8 cellular contexts compared by ENCODE assay signal in the genomic region with DNA sequence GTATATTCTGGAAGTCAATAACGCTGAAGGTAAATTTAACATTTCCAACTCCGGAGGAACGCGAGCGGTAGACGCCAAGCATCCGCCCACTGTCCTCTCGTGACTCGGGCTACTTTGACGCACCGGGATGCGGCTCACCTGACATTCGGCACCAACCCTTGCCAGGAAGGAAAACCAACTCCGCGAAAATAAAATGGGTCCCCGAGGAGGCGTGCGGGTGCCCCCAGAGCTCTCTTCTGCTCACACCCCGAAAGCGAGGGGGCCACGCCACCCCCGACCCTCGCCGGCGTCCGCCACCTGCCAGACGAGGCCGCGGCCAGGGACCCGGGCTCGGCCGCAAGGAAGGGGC. TPM values are rescaled to one million over a fixed set of nuclear protein-coding genes. Genes with fewer than 3 reads are reported as not detected.
DNase-seq lines count a peak whose midpoint lies in the region; ATAC-seq and TF ChIP-seq lines count a peak whose summit lies in the region.

No MANE protein-coding gene starts in this region.

- H3K36me3 Mint-ChIP-seq in GM23338 (ENCODE audit: low read depth), result no peaks in the 10 kb centered on the region
- peaks cover 17% of the 10 kb centered on the region for H3K36me3 Mint-ChIP-seq in activated naive CD4-positive, alpha-beta T cell treated with anti-CD3 and anti-CD28 coated beads, Interleukin-2, amount 10 ng/mL, durations not matched to agents 7 days and 5 days

- peaks cover 14% of the 10 kb centered on the region for H3K27me3 Mint-ChIP-seq in GM23338 (ENCODE audit: insufficient read depth, low read depth, poor library complexity)
- peaks cover 7% of the 10 kb centered on the region for H3K27me3 Mint-ChIP-seq in activated naive CD4-positive, alpha-beta T cell treated with anti-CD3 and anti-CD28 coated beads, Interleukin-2, amount 10 ng/mL, durations not matched to agents 7 days and 5 days

- peak; percentile 54 for DNase-seq in COLO668 (lab: John Stamatoyannopoulos, UW; ENCODE audit: unreplicated experiment)
- peak; percentile 52 for DNase-seq in GM23338 (ENCODE audit: low spot score)
- DNase-seq in NCI-H69 (lab: John Stamatoyannopoulos, UW), result peak; percentile 36
- peak; percentile 73 for DNase-seq in activated naive CD4-positive, alpha-beta T cell treated with anti-CD3 and anti-CD28 coated beads, Interleukin-2, amount 10 ng/mL, durations not matched to agents 7 days and 5 days
- DNase-seq in cardiac septum (ENCODE audit: low spot score), result peak; percentile 80
- peak in 9 of 10 donors; percentile 10 to 87 (median 36) for DNase-seq in posterior cingulate gyrus

- no peaks in the 10 kb centered on the region for H3K36me3 ChIP-seq in GM23338 (ENCODE audit: insufficient read depth)

- 0 out of 2 replicates have a peak, but pooled peaks cover 4% of the 10 kb centered on the region for H3F3A ChIP-seq in GM23338 (replicated peaks; ENCODE audit: low read depth)

- peak overlapping the region; percentile 100; the same call in 1 of the 2 replicates for H2AFZ ChIP-seq in GM23338

- H3K4me1 ChIP-seq in GM23338 (ENCODE audit: insufficient read depth), result peaks cover 14% of the 10 kb centered on the region

- H3K4me2 ChIP-seq in GM23338, result peak overlapping the region; percentile 84

- peak overlapping the region; percentile 80 for H3K4me3 ChIP-seq in GM23338

- H3K79me2 ChIP-seq in GM23338 (replicated peaks; ENCODE audit: insufficient read depth), result 0 out of 2 replicates have a peak, but pooled peaks cover 6% of the 10 kb centered on the region

- ATAC-seq in GM23338, result peak; percentile 15
- ATAC-seq in HG03196 (IDR thresholded peaks at IDR 0.05; ENCODE audit: unreplicated experiment), result no peak
- no peak for ATAC-seq in GM18873 (IDR thresholded peaks at IDR 0.05; ENCODE audit: low FRiP score, unreplicated experiment)

- peaks cover 10% of the 10 kb centered on the region for H3K4me1 Mint-ChIP-seq in GM23338
- H3K4me1 Mint-ChIP-seq in activated naive CD4-positive, alpha-beta T cell treated with anti-CD3 and anti-CD28 coated beads, Interleukin-2, amount 10 ng/mL, durations not matched to agents 7 days and 5 days, result peaks cover 34% of the 10 kb centered on the region

- H3K27ac ChIP-seq in GM23338 (ENCODE audit: low read depth), result no peak overlapping the region

- H3K27ac Mint-ChIP-seq in GM23338, result no peak overlapping the region
- H3K27ac Mint-ChIP-seq in activated naive CD4-positive, alpha-beta T cell treated with anti-CD3 and anti-CD28 coated beads, Interleukin-2, amount 10 ng/mL, durations not matched to agents 7 days and 5 days, result peak overlapping the region; percentile 93

- no peaks in the 10 kb centered on the region for H4K20me1 ChIP-seq in GM23338 (replicated peaks; ENCODE audit: insufficient read depth)

- intact Hi-C loops in cardiac septum (cut with DNase I) (loop anchor here (5.0 to 10.0 kb wide), 2 partner anchors 57 to 275 kb away; a partner anchor contains a TSS), posterior cingulate gyrus (cut with DNase I) (no loop called here)

- H3K27me3 ChIP-seq in GM23338 (ENCODE audit: insufficient read depth), result peaks cover 13% of the 10 kb centered on the region

- CTCF ChIA-PET in activated naive CD4-positive, alpha-beta T cell treated with anti-CD3 and anti-CD28 coated beads, Interleukin-2, amount 10 ng/mL, durations not matched to agents 7 days and 5 days (lab: Charles Lee), result interaction anchor here (0.8 to 2.9 kb wide), 2 partner anchors 9 to 433 kb away, joined by 3 to 7 read pairs; a partner anchor contains a TSS

- no peaks in the 10 kb centered on the region for H3K9me3 Mint-ChIP-seq in GM23338
- H3K9me3 Mint-ChIP-seq in activated naive CD4-positive, alpha-beta T cell treated with anti-CD3 and anti-CD28 coated beads, Interleukin-2, amount 10 ng/mL, durations not matched to agents 7 days and 5 days, result no peaks in the 10 kb centered on the region

- H3K4me3 Mint-ChIP-seq in GM23338, result peak overlapping the region; percentile 79
- peak overlapping the region; percentile 86 for H3K4me3 Mint-ChIP-seq in activated naive CD4-positive, alpha-beta T cell treated with anti-CD3 and anti-CD28 coated beads, Interleukin-2, amount 10 ng/mL, durations not matched to agents 7 days and 5 days

- H3K9me2 ChIP-seq in GM23338 (ENCODE audit: insufficient read depth), result no peaks in the 10 kb centered on the region

- TF ChIP-seq CTCF in GM23338 (conservative IDR thresholded peaks at IDR 0.05; ENCODE audit: low read depth in 2 of 2), result no peak

TF ChIP-seq in GM23338, 12 proteins besides CTCF, POLR2A, EP300 and RAD21 (continues in another document):
- TF ChIP-seq POLR2AphosphoS5 (IDR thresholded peaks at IDR 0.05; ENCODE audit: low read depth) (no peak), CREB1 (CRISPR knock-in tag; IDR thresholded peaks at IDR 0.05; ENCODE audit: low read depth) (no peak), ZNF114 (CRISPR knock-in tag; IDR thresholded peaks at IDR 0.05) (no peak)
- TF ChIP-seq, protein P1, sequence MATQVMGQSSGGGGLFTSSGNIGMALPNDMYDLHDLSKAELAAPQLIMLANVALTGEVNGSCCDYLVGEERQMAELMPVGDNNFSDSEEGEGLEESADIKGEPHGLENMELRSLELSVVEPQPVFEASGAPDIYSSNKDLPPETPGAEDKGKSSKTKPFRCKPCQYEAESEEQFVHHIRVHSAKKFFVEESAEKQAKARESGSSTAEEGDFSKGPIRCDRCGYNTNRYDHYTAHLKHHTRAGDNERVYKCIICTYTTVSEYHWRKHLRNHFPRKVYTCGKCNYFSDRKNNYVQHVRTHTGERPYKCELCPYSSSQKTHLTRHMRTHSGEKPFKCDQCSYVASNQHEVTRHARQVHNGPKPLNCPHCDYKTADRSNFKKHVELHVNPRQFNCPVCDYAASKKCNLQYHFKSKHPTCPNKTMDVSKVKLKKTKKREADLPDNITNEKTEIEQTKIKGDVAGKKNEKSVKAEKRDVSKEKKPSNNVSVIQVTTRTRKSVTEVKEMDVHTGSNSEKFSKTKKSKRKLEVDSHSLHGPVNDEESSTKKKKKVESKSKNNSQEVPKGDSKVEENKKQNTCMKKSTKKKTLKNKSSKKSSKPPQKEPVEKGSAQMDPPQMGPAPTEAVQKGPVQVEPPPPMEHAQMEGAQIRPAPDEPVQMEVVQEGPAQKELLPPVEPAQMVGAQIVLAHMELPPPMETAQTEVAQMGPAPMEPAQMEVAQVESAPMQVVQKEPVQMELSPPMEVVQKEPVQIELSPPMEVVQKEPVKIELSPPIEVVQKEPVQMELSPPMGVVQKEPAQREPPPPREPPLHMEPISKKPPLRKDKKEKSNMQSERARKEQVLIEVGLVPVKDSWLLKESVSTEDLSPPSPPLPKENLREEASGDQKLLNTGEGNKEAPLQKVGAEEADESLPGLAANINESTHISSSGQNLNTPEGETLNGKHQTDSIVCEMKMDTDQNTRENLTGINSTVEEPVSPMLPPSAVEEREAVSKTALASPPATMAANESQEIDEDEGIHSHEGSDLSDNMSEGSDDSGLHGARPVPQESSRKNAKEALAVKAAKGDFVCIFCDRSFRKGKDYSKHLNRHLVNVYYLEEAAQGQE (IDR thresholded peaks at IDR 0.05; ENCODE audit: unreplicated experiment), result no peak

RNA-seq across cellular contexts. Expression of a gene that starts 0.7 kb away (rescaled TPM):
- total RNA-seq in GM23338 (2014; rRNA removed; shearing (Covaris generic)), result 14.0 and 17.1 TPM in 2 replicates
- polyA plus RNA-seq in GM23338 (2016; fragmentation: Nextera tagmentation; extraction: Ambion mirVana), result 15.5 and 17.8 TPM in 2 replicates
- 46.1 TPM for total RNA-seq in cardiac septum
